In genomic region chr11:112588252-112588668, GRCh38 we compare ENCODE assay signal across 8 cellular contexts.
DNase-seq lines count a peak whose midpoint lies in the region; ATAC-seq and TF ChIP-seq lines count a peak whose summit lies in the region.

No MANE protein-coding gene starts in this region.

- H3K4me3 ChIP-seq in Jurkat, Clone E6-1 (ENCODE audit: low read length), result no peak overlapping the region
- H3K4me3 ChIP-seq in fibroblast of pulmonary artery (replicated peaks; ENCODE audit: low read depth, low read length), result no peak overlapping the region
- no peak overlapping the region for H3K4me3 ChIP-seq in neural cell (ENCODE audit: low read length)

- H3K27ac ChIP-seq in neural cell (ENCODE audit: low read length), result peak overlapping the region; percentile 17

- no peak overlapping the region for H3K9ac ChIP-seq in neural cell (ENCODE audit: low read length)

- no peaks in the 10 kb centered on the region for H4K20me1 ChIP-seq in neural cell (ENCODE audit: insufficient read depth)

- TF ChIP-seq EP300 in neural cell (conservative IDR thresholded peaks at IDR 0.05; ENCODE audit: poor library complexity, severe bottlenecking), result peak; percentile 19

- ATAC-seq in GM18858 (IDR thresholded peaks at IDR 0.05; ENCODE audit: unreplicated experiment), result peak; percentile 27

- peak; percentile 83 for DNase-seq in AG08395 (ENCODE audit: low spot score)
- DNase-seq in Jurkat, Clone E6-1 (ENCODE audit: low read depth, low spot score), result peak; percentile 81
- peak; percentile 46 for DNase-seq in NOMO-1 treated with dmso at 0.1 percent for 144 hours (lab: John Stamatoyannopoulos, UW; ENCODE audit: unreplicated experiment)
- DNase-seq in activated T-cell treated with anti-CD3 and anti-CD28 coated beads, Interleukin-2, amount 50 U/mL, for 1 hour, result peak; percentile 25
- DNase-seq in fibroblast of pulmonary artery (ENCODE audit: low read depth), result peak; percentile 92
- DNase-seq in ureter (ENCODE audit: low spot score), result peak; percentile 72

- H3K9me3 ChIP-seq in neural cell (ENCODE audit: low read length), result no peaks in the 10 kb centered on the region

- TF ChIP-seq RAD21 in neural cell (conservative IDR thresholded peaks at IDR 0.05), result peak; percentile 97

- TF ChIP-seq CTCF in fibroblast of pulmonary artery (IDR thresholded peaks at IDR 0.05; ENCODE audit: low read length, missing control alignments) (peak; percentile 77), neural cell (IDR thresholded peaks at IDR 0.05; ENCODE audit: poor library complexity, severe bottlenecking) (peak; percentile 93)

- no peak overlapping the region for H2AFZ ChIP-seq in neural cell (ENCODE audit: low read depth, low read length)

- no peaks in the 10 kb centered on the region for H3F3A ChIP-seq in neural cell (ENCODE audit: insufficient read depth, low read length, poor library complexity, severe bottlenecking)

- no peaks in the 10 kb centered on the region for H3K36me3 ChIP-seq in neural cell (ENCODE audit: insufficient read depth, low read length)

- H3K27me3 ChIP-seq in neural cell (ENCODE audit: insufficient read depth, low read depth, low read length), result no peaks in the 10 kb centered on the region

- H3K9me2 ChIP-seq in neural cell (ENCODE audit: insufficient read depth, low read length), result no peaks in the 10 kb centered on the region

- peak overlapping the region; percentile 24 for H3K4me2 ChIP-seq in neural cell (ENCODE audit: low read length)

- H3K79me2 ChIP-seq in neural cell (replicated peaks; ENCODE audit: insufficient read depth, low read length), result no peaks in the 10 kb centered on the region

TF ChIP-seq in neural cell, 6 proteins besides CTCF, POLR2A, EP300 and RAD21:
- no peak for TF ChIP-seq TAF1 (IDR thresholded peaks at IDR 0.05; ENCODE audit: low read depth)
- TF ChIP-seq MXI1 (conservative IDR thresholded peaks at IDR 0.05; ENCODE audit: poor library complexity, severe bottlenecking), result peak; percentile 22
- TF ChIP-seq POLR2AphosphoS5 (IDR thresholded peaks at IDR 0.05), result no peak
- peak; percentile 97 for TF ChIP-seq SMC3 (conservative IDR thresholded peaks at IDR 0.05; ENCODE audit: poor library complexity)

Comparison
In these comparisons a context has a peak if more than half of its experiments do, and no peak if none do; other contexts are left out.
1. DNase-seq: peak in every context shown above with its lines; median percentile 92 in fibroblast of pulmonary artery; 83 in AG08395; 81 in Jurkat, Clone E6-1; 72 in ureter; 46 in NOMO-1 treated with dmso at 0.1 percent for 144 hours; 25 in activated T-cell treated with anti-CD3 and anti-CD28 coated beads, Interleukin-2, amount 50 U/mL, for 1 hour.